ENCODE assay signal across 19 cellular contexts in the genomic region with DNA sequence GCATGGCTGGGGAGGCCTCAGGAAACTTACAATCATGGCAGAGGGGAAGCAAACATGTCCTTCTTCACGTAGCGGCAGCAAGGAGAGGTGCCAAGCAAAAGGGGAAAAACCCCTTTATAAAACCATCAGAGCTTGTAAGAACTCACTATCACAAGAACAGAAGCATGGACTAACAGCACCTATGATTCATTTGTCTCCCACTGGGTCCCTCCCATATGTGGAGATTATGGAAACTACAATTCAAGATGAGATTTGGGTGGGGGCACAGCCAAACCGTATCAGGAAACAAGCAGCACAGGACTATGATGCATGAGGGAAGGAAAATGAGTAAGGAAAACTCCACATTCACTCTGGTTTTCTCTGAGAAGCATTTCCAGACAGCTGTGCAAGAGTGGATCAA.
DNase-seq lines count a peak whose midpoint lies in the region; ATAC-seq and TF ChIP-seq lines count a peak whose summit lies in the region.
"Had no signal": no experiment of that assay in that cellular context is flagged by ENCODE, and none has a peak within 500 bp of the region (broad histone marks: within the 10 kb centered on the region; RNA-seq: fewer than 3 reads in every experiment).

No MANE protein-coding gene starts in this region.

- no peak overlapping the region for H3K4me3 Mint-ChIP-seq in activated naive CD4-positive, alpha-beta T cell treated with anti-CD3 and anti-CD28 coated beads, Interleukin-2, amount 50 U/mL, for 24 hours
- H3K4me3 Mint-ChIP-seq: CD4-positive, alpha-beta T cell had no signal

- peaks cover 67% of the 10 kb centered on the region for H3K36me3 Mint-ChIP-seq in activated naive CD4-positive, alpha-beta T cell treated with anti-CD3 and anti-CD28 coated beads, Interleukin-2, amount 50 U/mL, for 24 hours

- ATAC-seq in HG03378 (IDR thresholded peaks at IDR 0.05; ENCODE audit: unreplicated experiment) (no peak), GM18511 (IDR thresholded peaks at IDR 0.05; ENCODE audit: unreplicated experiment) (no peak)
- ATAC-seq: A549, K562 had no signal

- H3K4me3 ChIP-seq in cardiac fibroblast (replicated peaks in 1 of 2; ENCODE audit: low read depth in 2 of 2, low read length in 2 of 2) = no peak overlapping the region
- H3K4me3 ChIP-seq in GM23248 = no peak overlapping the region
- H3K4me3 ChIP-seq: A549, HAP-1, K562 had no signal

- no peaks in the 10 kb centered on the region for H4K20me1 ChIP-seq in GM23248 (ENCODE audit: insufficient read depth)

- H3K4me1 ChIP-seq in GM23248 (ENCODE audit: insufficient read depth) = no peaks in the 10 kb centered on the region
- H3K4me1 ChIP-seq: A549, Caco-2, HAP-1 had no signal

- H3K9me3 Mint-ChIP-seq in activated naive CD4-positive, alpha-beta T cell treated with anti-CD3 and anti-CD28 coated beads, Interleukin-2, amount 50 U/mL, for 24 hours = peaks cover 8% of the 10 kb centered on the region

- H3K27me3 Mint-ChIP-seq in activated naive CD4-positive, alpha-beta T cell treated with anti-CD3 and anti-CD28 coated beads, Interleukin-2, amount 50 U/mL, for 24 hours = no peaks in the 10 kb centered on the region
- H3K27me3 Mint-ChIP-seq: CD4-positive, alpha-beta T cell had no signal

- H3K27ac ChIP-seq in GM23248 = no peak overlapping the region
- H3K27ac ChIP-seq: 22Rv1, A549, C4-2B had no signal

- no peak overlapping the region for H3K4me2 ChIP-seq in GM23248 (ENCODE audit: unreplicated experiment)
- H3K4me2 ChIP-seq: A549 had no signal

- no peak overlapping the region for H2AFZ ChIP-seq in GM23248

- 96% methylated on average over 3 of the region's 3 CpGs for WGBS in GM23248 (ENCODE audit: low coverage in 1 of 2, low lambda C conversion rate in 2 of 2, missing lambda C conversion rate in 2 of 2), 2 experiments

- DNase-seq in activated naive CD4-positive, alpha-beta T cell treated with Interleukin-2 at 50 U/mL for 16 hours = no peak
- DNase-seq in cardiac fibroblast (ENCODE audit: low read depth in 2 of 2) (peak; percentile 29 to 48), iris pigment epithelial cell (ENCODE audit: low read depth) (peak; percentile 14), GM23248 (no peak)
- DNase-seq: AML-193; Caco-2; CD4-positive, alpha-beta T cell; DMS153; DMS79; GDM1; IMR-90 had no signal

- H3K36me3 ChIP-seq in GM23248 (ENCODE audit: low read depth) = peaks cover 16% of the 10 kb centered on the region
- H3K36me3 ChIP-seq: HAP-1 had no signal

- peak overlapping the region; percentile 5 for H3K27ac Mint-ChIP-seq in activated naive CD4-positive, alpha-beta T cell treated with anti-CD3 and anti-CD28 coated beads, Interleukin-2, amount 50 U/mL, for 24 hours
- H3K27ac Mint-ChIP-seq: CD4-positive, alpha-beta T cell had no signal

- no peaks in the 10 kb centered on the region for H3K9me3 ChIP-seq in GM23248 (ENCODE audit: low read depth)

- no peak overlapping the region for H3K9ac ChIP-seq in GM23248

- peaks cover 3% of the 10 kb centered on the region for H3K4me1 Mint-ChIP-seq in activated naive CD4-positive, alpha-beta T cell treated with anti-CD3 and anti-CD28 coated beads, Interleukin-2, amount 50 U/mL, for 24 hours

- in situ Hi-C loops in GM23248 (cut with MboI) = no loop called here

- TF ChIP-seq CTCF in cardiac fibroblast (IDR thresholded peaks at IDR 0.05; ENCODE audit: low read depth, low read length) = no peak

- no peaks in the 10 kb centered on the region for H3K27me3 ChIP-seq in GM23248 (replicated peaks; ENCODE audit: insufficient read depth)

- H3K9me2 ChIP-seq in GM23248 (ENCODE audit: insufficient read depth) = no peaks in the 10 kb centered on the region

- H3F3A ChIP-seq in GM23248 (ENCODE audit: insufficient read depth) = 0 out of 2 replicates have a peak, but pooled peaks cover 8% of the 10 kb centered on the region

- H3K79me2 ChIP-seq in GM23248 (ENCODE audit: insufficient read depth) = peaks cover 66% of the 10 kb centered on the region

Comparison
In these comparisons a context has a peak if more than half of its experiments do, and no peak if none do; other contexts are left out.
1. DNase-seq: peak in cardiac fibroblast (2 of 2) and iris pigment epithelial cell (single experiment); none in activated naive CD4-positive, alpha-beta T cell treated with Interleukin-2 at 50 U/mL for 16 hours (single experiment) and GM23248 (single experiment).